ENCODE assay signal across 10 cellular contexts in the genomic region with DNA sequence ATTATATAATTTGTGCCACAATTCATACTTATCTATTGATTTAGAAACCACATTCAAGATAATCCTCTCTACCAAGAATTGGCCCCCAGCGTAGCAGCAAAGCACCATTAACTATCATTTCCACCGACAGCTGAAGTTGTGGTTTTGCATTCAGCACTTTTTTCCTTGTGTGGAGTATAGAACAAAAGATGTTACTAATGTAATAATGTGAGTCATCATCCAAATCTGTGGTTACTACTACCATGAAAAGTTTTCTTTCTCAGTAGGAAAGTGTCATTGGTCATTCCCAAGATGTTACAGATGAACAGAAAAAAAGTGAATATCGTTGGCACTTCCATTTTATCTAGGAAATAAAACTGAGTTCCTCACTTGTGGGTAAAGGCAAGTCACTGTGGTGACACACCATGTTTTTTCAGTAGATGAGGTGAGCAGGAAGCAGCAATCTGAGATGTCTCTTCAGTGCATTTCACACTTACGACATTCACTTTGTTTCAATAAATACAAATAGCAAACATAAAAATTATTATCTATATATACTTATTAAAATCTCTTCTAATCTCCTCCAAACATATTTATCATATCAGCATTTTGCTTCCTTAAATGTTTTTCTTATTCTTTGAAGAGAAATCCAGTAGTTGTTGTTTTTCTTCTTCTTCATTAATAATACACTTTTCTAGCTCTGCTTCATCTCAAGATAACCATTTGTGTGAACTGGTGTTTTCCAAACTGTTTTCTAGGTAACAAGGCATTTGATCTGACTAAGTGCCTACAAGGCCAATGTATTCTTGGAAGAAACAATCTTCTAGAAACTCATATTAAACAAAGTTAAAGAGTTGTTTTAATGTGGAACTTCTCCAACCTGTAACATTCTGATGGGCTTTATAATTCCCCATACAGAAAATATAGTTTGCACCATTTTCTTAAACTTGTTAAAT. TPM values are rescaled to one million over a fixed set of nuclear protein-coding genes. Genes with fewer than 3 reads are reported as not detected.
A peak's percentile ranks its signal among the peaks of the same experiment; 100 is the strongest.
DNase-seq lines count a peak whose midpoint lies in the region; TF ChIP-seq lines count a peak whose summit lies in the region.
"Had no signal": no experiment of that assay in that cellular context is flagged by ENCODE, and none has a peak within 500 bp of the region (broad histone marks: within the 10 kb centered on the region; RNA-seq: fewer than 3 reads in every experiment).

No MANE protein-coding gene starts in this region.

- H3K27me3 ChIP-seq in brain microvascular endothelial cell (replicated peaks) = no peaks in the 10 kb centered on the region
- H3K27me3 ChIP-seq: SJSA1 had no signal

- in situ Hi-C loops in SK-MEL-5 (cut with HindIII; ENCODE audit: low pct_unique_long_range_greater_than_20kb, low sequenced_read_pairs) = no loop called here
- in situ Hi-C loops in brain microvascular endothelial cell (cut with HindIII; ENCODE audit: low pct_ligation_motif_present, low sequenced_read_pairs) = no loop called here

- H3K27me3 Mint-ChIP-seq in chondrocyte (ENCODE audit: low read depth) = peaks cover 37% of the 10 kb centered on the region
- peaks cover 4% of the 10 kb centered on the region for H3K27me3 Mint-ChIP-seq in progenitor cell of endocrine pancreas
- no peaks in the 10 kb centered on the region for H3K27me3 Mint-ChIP-seq in glutamatergic neuron (ENCODE audit: unreplicated experiment)

- H3K36me3 ChIP-seq in brain microvascular endothelial cell (replicated peaks) = no peaks in the 10 kb centered on the region
- H3K36me3 ChIP-seq: SJSA1 had no signal

- H3K36me3 Mint-ChIP-seq in chondrocyte (ENCODE audit: low read depth) = peaks cover 5% of the 10 kb centered on the region
- H3K36me3 Mint-ChIP-seq in progenitor cell of endocrine pancreas (ENCODE audit: insufficient read depth) = no peaks in the 10 kb centered on the region
- H3K36me3 Mint-ChIP-seq in glutamatergic neuron (ENCODE audit: unreplicated experiment) = no peaks in the 10 kb centered on the region

- H3K9me3 Mint-ChIP-seq in chondrocyte (ENCODE audit: low read depth) (no peaks in the 10 kb centered on the region), progenitor cell of endocrine pancreas (ENCODE audit: low read depth) (no peaks in the 10 kb centered on the region), glutamatergic neuron (ENCODE audit: unreplicated experiment) (no peaks in the 10 kb centered on the region)

- H3K27ac ChIP-seq in brain microvascular endothelial cell = no peak overlapping the region
- H3K27ac ChIP-seq: SJSA1 had no signal

- H3K4me1 Mint-ChIP-seq in chondrocyte (ENCODE audit: low read depth) (peaks cover 3% of the 10 kb centered on the region), progenitor cell of endocrine pancreas (ENCODE audit: low read depth) (peaks cover 5% of the 10 kb centered on the region), glutamatergic neuron (ENCODE audit: low read depth, unreplicated experiment) (peaks cover 9% of the 10 kb centered on the region)

- H3K4me3 ChIP-seq in brain microvascular endothelial cell (ENCODE audit: low read depth, low read length) = no peak overlapping the region
- H3K4me3 ChIP-seq: SJSA1 had no signal

- no peak overlapping the region for H3K27ac Mint-ChIP-seq in chondrocyte (ENCODE audit: unreplicated experiment)
- H3K27ac Mint-ChIP-seq in progenitor cell of endocrine pancreas = no peak overlapping the region
- no peak overlapping the region for H3K27ac Mint-ChIP-seq in glutamatergic neuron (ENCODE audit: unreplicated experiment)

- peak; percentile 84 for DNase-seq in H4 (ENCODE audit: low spot score)
- peak; percentile 27 for DNase-seq in SK-MEL-5 (ENCODE audit: low read depth, low spot score)
- DNase-seq in brain microvascular endothelial cell = peak; percentile 64
- DNase-seq in stimulated activated CD4-positive, alpha-beta T cell treated with anti-CD3 and anti-CD28 coated beads, Interleukin-1b, Interleukin-23, amount 100 ng/mL, for 48 hours = peak; percentile 40
- DNase-seq in chondrocyte (ENCODE audit: low spot score) = no peak
- DNase-seq in progenitor cell of endocrine pancreas (ENCODE audit: low spot score, unreplicated experiment) = no peak
- DNase-seq in glutamatergic neuron = no peak
- DNase-seq in NCI-H748 treated with DMSO at 0.1 percent for 48 hours (lab: John Stamatoyannopoulos, UW) = no peak

- H3K4me3 Mint-ChIP-seq in chondrocyte (ENCODE audit: unreplicated experiment) (no peak overlapping the region), progenitor cell of endocrine pancreas (ENCODE audit: low read depth) (no peak overlapping the region), glutamatergic neuron (ENCODE audit: unreplicated experiment) (no peak overlapping the region)

- TF ChIP-seq CTCF in brain microvascular endothelial cell (IDR thresholded peaks at IDR 0.05; ENCODE audit: low read depth, low read length, missing control alignments) (no peak), chondrocyte (IDR thresholded peaks at IDR 0.05) (no peak), progenitor cell of endocrine pancreas (IDR thresholded peaks at IDR 0.05; ENCODE audit: unreplicated experiment) (no peak), glutamatergic neuron (IDR thresholded peaks at IDR 0.05; ENCODE audit: partially characterized antibody, unreplicated experiment) (no peak)

RNA-seq across cellular contexts. Expression of gene IFNG, which starts 30.5 kb away (rescaled TPM):
- not detected in 2 replicates for total RNA-seq in H4 (2014; rRNA removed; shearing (Covaris generic))
- not detected in 2 replicates for total RNA-seq in SK-MEL-5 (2014; rRNA removed; shearing (Covaris generic))
- not detected in 2 replicates for polyA plus RNA-seq in SK-MEL-5 (2015; cell fraction: cytosol; rRNA removed)
- polyA plus RNA-seq in SK-MEL-5 (2015; cell fraction: nucleus; rRNA removed) = not detected in 2 replicates
- not detected in 3 replicates for total RNA-seq in chondrocyte
- total RNA-seq in progenitor cell of endocrine pancreas = not detected in 2 replicates
- total RNA-seq in glutamatergic neuron (ENCODE audit: unreplicated experiment) = not detected
- total RNA-seq: SJSA1 had no signal
- polyA plus RNA-seq: liver had no signal

RNA-seq across cellular contexts. Expression of gene IL26, which starts 35.6 kb away (rescaled TPM):
- total RNA-seq in H4 (2014; rRNA removed; shearing (Covaris generic)) = not detected in 2 replicates
- total RNA-seq in SK-MEL-5 (2014; rRNA removed; shearing (Covaris generic)) = not detected in 2 replicates
- not detected in 2 replicates for polyA plus RNA-seq in SK-MEL-5 (2015; cell fraction: cytosol; rRNA removed)
- polyA plus RNA-seq in SK-MEL-5 (2015; cell fraction: nucleus; rRNA removed) = not detected in 2 replicates
- total RNA-seq in chondrocyte = 0.67 to 2.5 TPM in 2 of 3 replicates, not detected in the other
- not detected in 2 replicates for total RNA-seq in progenitor cell of endocrine pancreas
- total RNA-seq in glutamatergic neuron (ENCODE audit: unreplicated experiment) = not detected
- total RNA-seq: liver, SJSA1 had no signal
- polyA plus RNA-seq: liver had no signal

Comparison
In these comparisons a context has a peak if more than half of its experiments do, and no peak if none do; other contexts are left out.
1. DNase-seq: peak in H4 (single experiment), SK-MEL-5 (single experiment), brain microvascular endothelial cell (single experiment) and stimulated activated CD4-positive, alpha-beta T cell treated with anti-CD3 and anti-CD28 coated beads, Interleukin-1b, Interleukin-23, amount 100 ng/mL, for 48 hours (single experiment); none in chondrocyte (single experiment), progenitor cell of endocrine pancreas (single experiment), glutamatergic neuron (single experiment) and NCI-H748 treated with DMSO at 0.1 percent for 48 hours (single experiment).